ENCODE assay signal across 8 cellular contexts in genomic region chr16:2213817-2214720, GRCh38. TPM values are rescaled to one million over a fixed set of nuclear protein-coding genes. Genes with fewer than 3 reads are reported as not detected.
DNase-seq lines count a peak whose midpoint lies in the region; ATAC-seq, FAIRE-seq and TF ChIP-seq lines count a peak whose summit lies in the region.

No MANE protein-coding gene starts in this region.

- H3K4me3 ChIP-seq in DOHH2 (ENCODE audit: low read length) (peak overlapping the region; percentile 78), HAP-1 (peak overlapping the region; percentile 50), RWPE2 (ENCODE audit: severe bottlenecking) (peak overlapping the region; percentile 76), esophagus (ENCODE audit: low read depth in 1 of 2, low read length in 2 of 2) (peak overlapping the region; percentile 63 to 89), psoas muscle (peak overlapping the region; percentile 84)

- peaks cover 42% of the 10 kb centered on the region for H3K36me3 ChIP-seq in DOHH2 (ENCODE audit: control insufficient read depth, low read length)
- peaks cover 13% of the 10 kb centered on the region for H3K36me3 ChIP-seq in HAP-1 (replicated peaks)
- peaks cover 20% of the 10 kb centered on the region for H3K36me3 ChIP-seq in RWPE2 (ENCODE audit: low read depth)
- peaks cover 0 to 13% of the 10 kb centered on the region in 2 donors for H3K36me3 ChIP-seq in esophagus (ENCODE audit: control insufficient read depth in 2 of 2, insufficient read depth in 2 of 2, low read length in 1 of 2)
- peaks cover 0 to 9% of the 10 kb centered on the region in 2 donors for H3K36me3 ChIP-seq in psoas muscle (ENCODE audit: insufficient read depth in 1 of 2, low read depth in 1 of 2)

- FAIRE-seq in frontal cortex (lab: Jason Lieb, UNC): no peak

- no peak for ATAC-seq in RWPE2 (ENCODE audit: low read depth)
- ATAC-seq in psoas muscle: no peak

- peaks cover 47% of the 10 kb centered on the region for H3K79me2 ChIP-seq in DOHH2 (ENCODE audit: control insufficient read depth, low read length)

- H3K4me2 ChIP-seq in DOHH2 (ENCODE audit: low read length): peak overlapping the region; percentile 90

- TF ChIP-seq CTCF in DOHH2 (IDR thresholded peaks at IDR 0.05; ENCODE audit: low read depth, low read length, poor library complexity, severe bottlenecking) (no peak), RWPE2 (IDR thresholded peaks at IDR 0.05; ENCODE audit: poor library complexity, severe bottlenecking) (no peak), psoas muscle (IDR thresholded peaks at IDR 0.05) (no peak)

- intact Hi-C loops in psoas muscle (cut with DNase I): no loop called here

- H3K4me1 ChIP-seq in DOHH2 (ENCODE audit: control insufficient read depth, low read length) (peaks cover 26% of the 10 kb centered on the region), HAP-1 (peaks cover 24% of the 10 kb centered on the region), RWPE2 (ENCODE audit: insufficient read depth, poor library complexity, severe bottlenecking) (peaks cover 8% of the 10 kb centered on the region), esophagus (ENCODE audit: control insufficient read depth in 2 of 2, insufficient read depth in 2 of 2, low read length in 1 of 2) (peaks cover 0 to 18% of the 10 kb centered on the region in 2 donors), psoas muscle (peaks cover 41% of the 10 kb centered on the region)

- H3F3A ChIP-seq in DOHH2 (ENCODE audit: control insufficient read depth, insufficient read depth): peaks cover 7% of the 10 kb centered on the region; the same call in 1 of the 2 replicates

- DNase-seq in HAP-1 (ENCODE audit: low spot score in 2 of 2): no peak
- no peak for DNase-seq in RWPE2 (ENCODE audit: low spot score)
- no peak for DNase-seq in psoas muscle
- no peak for DNase-seq in NCI-H82 (lab: John Stamatoyannopoulos, UW)
- no peak for DNase-seq in activated CD4-positive, alpha-beta T cell treated with anti-CD3 and anti-CD28 coated beads for 4 hours
- DNase-seq in frontal cortex (ENCODE audit: low spot score in 2 of 2): no peak

- peak overlapping the region; percentile 18; the same call in 1 of the 2 replicates for H3K27ac ChIP-seq in DOHH2 (ENCODE audit: low read depth, low read length)
- peak overlapping the region; percentile 84 for H3K27ac ChIP-seq in RWPE2 (ENCODE audit: poor library complexity, severe bottlenecking)
- peak overlapping the region; percentile 80 to 86 for H3K27ac ChIP-seq in esophagus (ENCODE audit: low read depth in 2 of 2, low read length in 1 of 2)
- peak overlapping the region; percentile 90 for H3K27ac ChIP-seq in psoas muscle

- no peaks in the 10 kb centered on the region for H3K27me3 ChIP-seq in DOHH2 (ENCODE audit: control insufficient read depth, low read length)
- no peaks in the 10 kb centered on the region for H3K27me3 ChIP-seq in HAP-1 (ENCODE audit: low read depth)
- H3K27me3 ChIP-seq in RWPE2 (ENCODE audit: insufficient read depth, poor library complexity, severe bottlenecking): no peaks in the 10 kb centered on the region
- no peaks in the 10 kb centered on the region for H3K27me3 ChIP-seq in esophagus (ENCODE audit: control insufficient read depth in 1 of 2, insufficient read depth in 2 of 2, low read length in 2 of 2)
- H3K27me3 ChIP-seq in psoas muscle (ENCODE audit: insufficient read depth in 3 of 3, low read length in 2 of 3): no peaks in the 10 kb centered on the region

- WGBS in esophagus, 2 donors: 1% methylated on average over 60 to 99 of the region's 99 CpGs
- WGBS in psoas muscle, 3 donors: 1% methylated on average over 51 to 99 of the region's 99 CpGs

- in situ Hi-C loops in HAP-1 (cut with MboI; ENCODE audit: low sequenced_read_pairs): no loop called here

- H3K9me3 ChIP-seq in DOHH2 (ENCODE audit: control insufficient read depth, insufficient read depth, low read length): no peaks in the 10 kb centered on the region
- no peaks in the 10 kb centered on the region for H3K9me3 ChIP-seq in HAP-1
- H3K9me3 ChIP-seq in RWPE2 (ENCODE audit: severe bottlenecking): no peaks in the 10 kb centered on the region
- H3K9me3 ChIP-seq in esophagus (ENCODE audit: control insufficient read depth in 2 of 2, insufficient read depth in 1 of 2, low read depth in 1 of 2, low read length in 1 of 2): no peaks in the 10 kb centered on the region
- H3K9me3 ChIP-seq in psoas muscle: no peaks in the 10 kb centered on the region

- peaks cover 9% of the 10 kb centered on the region for H4K20me1 ChIP-seq in DOHH2 (ENCODE audit: control insufficient read depth, insufficient read depth, low read depth, low read length)

- H3K9me2 ChIP-seq in DOHH2 (replicated peaks; ENCODE audit: control insufficient read depth, low read length): no peaks in the 10 kb centered on the region

RNA-seq across cellular contexts. Expression of gene PGP, which starts 0.6 kb away (rescaled TPM):
- polyA plus RNA-seq in esophagus (1 to 10 TPM; 7.1 to 7.7 TPM), psoas muscle (10 to 100 TPM; 20.9 to 27.4 (median 24.0) TPM)
- total RNA-seq in psoas muscle (10 to 100 TPM; 27.2 to 35.9 (median 29.8) TPM), frontal cortex (10.2 TPM)

RNA-seq across cellular contexts. Expression of gene BRICD5, which starts 3.4 kb away (rescaled TPM):
- polyA plus RNA-seq in esophagus: 1 to 10 TPM; 3.6 to 4.6 TPM
- total RNA-seq in psoas muscle: 1 to 10 TPM in 3 of 4 donors, under 1 TPM in 1; 0.86 to 5.3 (median 4.1) TPM
- polyA plus RNA-seq in psoas muscle: 1 to 10 TPM; 1.4 to 3.1 (median 1.8) TPM
- total RNA-seq in frontal cortex: 4.5 TPM

RNA-seq across cellular contexts. Expression of gene MLST8, which starts 8.8 kb away (rescaled TPM):
- polyA plus RNA-seq in esophagus (10 to 100 TPM; 27.8 to 38.3 TPM), psoas muscle (10 to 100 TPM; 58.1 to 60.5 (median 59.7) TPM)
- total RNA-seq in psoas muscle (10 to 100 TPM; 18.8 to 35.0 (median 28.7) TPM), frontal cortex (6.9 TPM)

RNA-seq across cellular contexts. Expression of gene E4F1, which starts 9.3 kb away (rescaled TPM):
- 10 to 100 TPM; 19.9 to 31.0 TPM for polyA plus RNA-seq in esophagus
- total RNA-seq in psoas muscle: 10 to 100 TPM; 11.1 to 22.9 (median 12.8) TPM
- 10 to 100 TPM; 16.8 to 21.8 (median 19.1) TPM for polyA plus RNA-seq in psoas muscle
- total RNA-seq in frontal cortex: 27.3 TPM

RNA-seq across cellular contexts. Expression of gene CASKIN1, which starts 17.7 kb away (rescaled TPM):
- polyA plus RNA-seq in esophagus (under 1 TPM; 0.29 to 0.81 TPM), psoas muscle (under 1 TPM; 0.32 to 0.45 (median 0.43) TPM)
- total RNA-seq in psoas muscle (1 to 10 TPM in 1 of 4 donors, under 1 TPM in 3; 0.63 to 1.0 (median 0.76) TPM), frontal cortex (15.9 TPM)

Comparison
In these comparisons a context has a peak if more than half of its experiments do, and no peak if none do; other contexts are left out.
1. H3K27ac ChIP-seq: peak in every context shown above with its lines; median percentile 90 in psoas muscle; 84 in RWPE2; 83 in esophagus; 18 in DOHH2.